ENCODE assay signal across 12 cellular contexts in genomic region chrX:152754871-152755270, GRCh38. TPM values are rescaled to one million over a fixed set of nuclear protein-coding genes. Genes with fewer than 3 reads are reported as not detected.
DNase-seq lines count a peak whose midpoint lies in the region; ATAC-seq, FAIRE-seq and TF ChIP-seq lines count a peak whose summit lies in the region.
"Not testable (repeated sequence)": the region's sequence is repeated elsewhere in the genome, so short reads cannot be mapped to it uniquely, and the experiment has no call there.
"Had no signal": no experiment of that assay in that cellular context is flagged by ENCODE, and none has a peak within 500 bp of the region (broad histone marks: within the 10 kb centered on the region; RNA-seq: fewer than 3 reads in every experiment).

No MANE protein-coding gene starts in this region.

- ATAC-seq in GM18868 (IDR thresholded peaks at IDR 0.05; ENCODE audit: unreplicated experiment), result peak; percentile 71
- peak; percentile 56 for ATAC-seq in GM21786 (IDR thresholded peaks at IDR 0.05; ENCODE audit: unreplicated experiment)
- peak; percentile 52 for ATAC-seq in GM12878

- not testable (repeated sequence) for H3K4me2 ChIP-seq in GM12878 (ENCODE audit: control insufficient read depth, insufficient read depth); H1 (ENCODE audit: insufficient read depth in 1 of 2, low read depth in 2 of 2, low read length in 2 of 2)

- H2AK5ac ChIP-seq in H1 (ENCODE audit: low read depth, low read length), result not testable (repeated sequence)

- not testable (repeated sequence) for H3K4me3 ChIP-seq in GM12878; H1 (ENCODE audit: extremely low read depth in 1 of 4, insufficient read depth in 2 of 4, low read depth in 3 of 4, low read length in 4 of 4)

- H3K23ac ChIP-seq in H1 (ENCODE audit: insufficient read length), result not testable (repeated sequence)

- not testable (repeated sequence) for BruUV-seq in GM12878 (replicated peaks; lab: Mats Ljungman, UMichigan)

- not testable (repeated sequence) for H4K20me1 ChIP-seq in GM12878 (ENCODE audit: control insufficient read depth, insufficient read depth); H1 (replicated peaks in 1 of 2; ENCODE audit: control insufficient read depth in 1 of 2, insufficient read depth in 2 of 2, low read length in 2 of 2)

- peak; percentile 63 for FAIRE-seq in GM19239 (lab: Jason Lieb, UNC)
- not testable (repeated sequence) for FAIRE-seq in GM12878 (lab: Jason Lieb, UNC)
- peak; percentile 55 for FAIRE-seq in H1 (lab: Jason Lieb, UNC)

- intact Hi-C loops in GM12878 (cut with micrococcal nuclease; ENCODE audit: unreplicated experiment), result not testable (repeated sequence)

- H3K9ac ChIP-seq in GM12878 (ENCODE audit: control insufficient read depth, insufficient read depth, low read length); H1 (replicated peaks in 1 of 4; ENCODE audit: extremely low read depth in 1 of 4, low read depth in 3 of 4, low read length in 3 of 4): not testable (repeated sequence)

- not testable (repeated sequence) for H2BK15ac ChIP-seq in H1 (ENCODE audit: low read length)

- H3K79me1 ChIP-seq in H1 (ENCODE audit: low read depth, low read length), result not testable (repeated sequence)

- not testable (repeated sequence) for DNase-seq in GM19239 (ENCODE audit: insufficient read length, low spot score); GM12878 (ENCODE audit: low read depth, low spot score); H1 (ENCODE audit: low read depth in 1 of 2, low spot score in 2 of 2)

- H2AFZ ChIP-seq in GM12878 (ENCODE audit: control insufficient read depth, low read depth, low read length); H1 (ENCODE audit: low read length): not testable (repeated sequence)

- H3K56ac ChIP-seq in H1 (replicated peaks; ENCODE audit: insufficient read length, low read depth, low read length), result not testable (repeated sequence)

- H2BK5ac ChIP-seq in H1 (ENCODE audit: low read depth, low read length), result not testable (repeated sequence)

- RAD21 ChIA-PET in GM12878 (lab: Charles Lee; ENCODE audit: unreplicated experiment), result not testable (repeated sequence)

- in situ Hi-C loops in GM12878 (cut with MboI), result loop anchor here (25.0 kb wide), 1 partner anchor 93 kb away; no protein-coding TSS in a partner anchor

- H2BK20ac ChIP-seq in H1 (ENCODE audit: low read length), result not testable (repeated sequence)

- not testable (repeated sequence) for H3K79me2 ChIP-seq in GM12878 (ENCODE audit: control insufficient read depth, insufficient read depth, low read length); H1 (ENCODE audit: control insufficient read depth in 1 of 2, insufficient read depth in 2 of 2, low read length in 2 of 2)

- H3K27me3 ChIP-seq in GM12878 (replicated peaks in 1 of 2; ENCODE audit: control insufficient read depth in 2 of 2, insufficient read depth in 2 of 2, low read length in 1 of 2); H1 (replicated peaks in 1 of 4; ENCODE audit: control insufficient read depth in 3 of 4, extremely low read depth in 1 of 4, insufficient read depth in 3 of 4, low read length in 3 of 4): not testable (repeated sequence)

- not testable (repeated sequence) for H2BK120ac ChIP-seq in H1 (replicated peaks; ENCODE audit: low read depth, low read length)

- not testable (repeated sequence) for H4K8ac ChIP-seq in H1 (ENCODE audit: extremely low read depth, insufficient read depth, low read length)

- H3K36me3 ChIP-seq in GM12878 (ENCODE audit: control insufficient read depth in 2 of 2, insufficient read depth in 2 of 2, low read length in 1 of 2); H1 (ENCODE audit: control insufficient read depth in 2 of 4, insufficient read depth in 4 of 4, low read length in 3 of 4): not testable (repeated sequence)

- not testable (repeated sequence) for TF ChIP-seq EP300 in GM12878 (IDR thresholded peaks at IDR 0.05; ENCODE audit: borderline replicate concordance in 1 of 2, control insufficient read depth in 1 of 2, low read depth in 2 of 2, low read length in 2 of 2); H1 (IDR thresholded peaks at IDR 0.05; ENCODE audit: borderline replicate concordance in 1 of 2, low read depth in 2 of 2, low read length in 2 of 2)

- not testable (repeated sequence) for H3K18ac ChIP-seq in H1 (ENCODE audit: extremely low read depth, low read length)

- not testable (repeated sequence) for TF ChIP-seq POLR2A in GM12878 (IDR thresholded peaks at IDR 0.05; ENCODE audit: low read depth, low read length); H1 (IDR thresholded peaks at IDR 0.05; ENCODE audit: control extremely low read depth in 1 of 2, low read depth in 2 of 2, low read length in 2 of 2)

- WGBS in GM12878 (ENCODE audit: insufficient coverage, insufficient replicate concordance, low lambda C conversion rate, missing lambda C conversion rate), result no CpG with 5 or more reads among the region's 5 CpGs
- no CpG with 5 or more reads among the region's 5 CpGs for WGBS in H1 (ENCODE audit: extremely low coverage in 1 of 2, insufficient coverage in 1 of 2, insufficient read length in 1 of 2, insufficient replicate concordance in 2 of 2, low coverage in 1 of 2, low lambda C conversion rate in 2 of 2, missing lambda C conversion rate in 1 of 2), 2 experiments

- not testable (repeated sequence) for H3K9me3 ChIP-seq in GM12878 (replicated peaks; ENCODE audit: control insufficient read depth, insufficient read depth, low read length); H1 (ENCODE audit: insufficient read depth in 2 of 2, low read depth in 1 of 2, low read length in 1 of 2)

- TF ChIP-seq CTCF in GM12878 (IDR thresholded peaks at IDR 0.05 in 2 of 3, conservative IDR thresholded peaks at IDR 0.05 in 1 of 3; ENCODE audit: control insufficient read depth in 2 of 3, extremely low read depth in 1 of 3, insufficient read depth in 1 of 3, low read depth in 3 of 3, low read length in 3 of 3); H1 (IDR thresholded peaks at IDR 0.05; ENCODE audit: control extremely low read depth in 1 of 3, insufficient read depth in 1 of 3, low read depth in 1 of 3, low read length in 3 of 3): not testable (repeated sequence)

- CTCF ChIA-PET in GM12878 (lab: Yijun Ruan, JAX); H1 (lab: Charles Lee; ENCODE audit: partially characterized antibody): not testable (repeated sequence)

- SMC1A ChIA-PET in GM12878 (lab: Charles Lee; ENCODE audit: uncharacterized antibody, unreplicated experiment), result not testable (repeated sequence)

- not testable (repeated sequence) for H2BK12ac ChIP-seq in H1 (ENCODE audit: low read depth, low read length)

- not testable (repeated sequence) for TF ChIP-seq RAD21 in GM12878 (IDR thresholded peaks at IDR 0.05; ENCODE audit: insufficient read depth, low read depth, low read length); H1 (IDR thresholded peaks at IDR 0.05 in 1 of 2, conservative IDR thresholded peaks at IDR 0.05 in 1 of 2; ENCODE audit: low read depth in 2 of 2, low read length in 2 of 2)

- H3K4ac ChIP-seq in H1 (replicated peaks; ENCODE audit: insufficient read length, low read depth, low read length), result not testable (repeated sequence)

- H3K4me1 ChIP-seq in GM12878 (ENCODE audit: control insufficient read depth, insufficient read depth, low read length); H1 (replicated peaks in 1 of 4; ENCODE audit: control insufficient read depth in 3 of 4, insufficient read depth in 4 of 4, low read length in 3 of 4): not testable (repeated sequence)

- not testable (repeated sequence) for H3K14ac ChIP-seq in H1 (ENCODE audit: insufficient read length)

- not testable (repeated sequence) for H4K5ac ChIP-seq in H1 (ENCODE audit: insufficient read length, low read depth, low read length)

- H3K23me2 ChIP-seq in H1 (ENCODE audit: low read depth, low read length), result not testable (repeated sequence)

- H3K27ac ChIP-seq in GM12878 (ENCODE audit: control insufficient read depth, insufficient read depth); H1 (ENCODE audit: low read depth, low read length): not testable (repeated sequence)

- POLR2A ChIA-PET in GM12878 (lab: Charles Lee); H1 (lab: Charles Lee; ENCODE audit: partially characterized antibody): not testable (repeated sequence)

- not testable (repeated sequence) for H4K91ac ChIP-seq in H1 (replicated peaks; ENCODE audit: insufficient read length, low read length)

RNA-seq across cellular contexts. Expression of gene MAGEA2, which starts 1.2 kb away (rescaled TPM):
- not detected in 2 replicates for total RNA-seq in GM12878 (2013; cell fraction: nucleolus; rRNA removed)
- total RNA-seq in GM12878 (2014; rRNA removed), result not detected in 2 replicates
- not detected in 2 replicates for total RNA-seq in GM12878 (2014; rRNA removed; fragmentation: Illumina TruSeq; extraction: Trizol)
- total RNA-seq in GM12878 (2021), result not detected in 2 replicates
- polyA plus RNA-seq in GM12878 (2011; ENCODE audit: low read depth), result not detected
- 0.04 and 0.09 TPM in 2 replicates for polyA plus RNA-seq in GM12878 (2011; rRNA removed)
- 0.04 TPM in 1 of 2 replicates, not detected in the other for polyA plus RNA-seq in GM12878 (2011; cell fraction: cytosol; rRNA removed)
- polyA plus RNA-seq in GM12878 (2011; cell fraction: nucleus; rRNA removed), result not detected in 2 replicates
- polyA plus RNA-seq in GM12878 (2012), result not detected in 2 replicates
- not detected in 2 replicates for polyA plus RNA-seq in GM12878 (2014; fragmentation: Illumina TruSeq; extraction: Trizol)
- polyA plus RNA-seq in GM12878 (2014; fragmentation: Nextera tagmentation; extraction: Ambion mirVana), result not detected
- 0.13 TPM in 1 of 2 replicates, not detected in the other for polyA plus RNA-seq in GM12878 (2014; rRNA removed)
- polyA plus RNA-seq in GM12878 (2016; fragmentation: Nextera tagmentation; extraction: Ambion mirVana), result not detected
- polyA minus RNA-seq in GM12878 (2011; rRNA and poly(A)+ RNA removed), result 0.46 and 0.88 TPM in 2 replicates
- polyA minus RNA-seq in GM12878 (2011; cell fraction: cytosol; rRNA and poly(A)+ RNA removed), result not detected in 2 replicates
- not detected in 2 replicates for polyA minus RNA-seq in GM12878 (2011; cell fraction: nucleus; rRNA and poly(A)+ RNA removed)
- not detected in 2 replicates for total RNA-seq in H1 (2021; fragmentation: NEBNext Ultra II Directional; extraction: Animal tissue kit (Norgen Biotek cat#: 25700))
- 0.77 and 1.4 TPM in 2 replicates for polyA plus RNA-seq in H1 (2011; rRNA removed)
- 1.1 TPM for polyA plus RNA-seq in H1 (2011; cell fraction: cytosol; rRNA removed)
- 1.3 TPM for polyA plus RNA-seq in H1 (2011; cell fraction: nucleus; rRNA removed)
- polyA plus RNA-seq in H1 (2012, experiment 1 of 2), result 0.50 to 1.2 TPM (median 0.59 TPM) in 4 replicates
- polyA plus RNA-seq in H1 (2012, experiment 2 of 2), result 0.24 TPM
- polyA plus RNA-seq in H1 (2013, experiment 1 of 2), result 0.18 TPM
- not detected for polyA plus RNA-seq in H1 (2013, experiment 2 of 2)
- 0.35 and 0.80 TPM in 2 replicates for polyA minus RNA-seq in H1 (2011; rRNA and poly(A)+ RNA removed)
- not detected for polyA minus RNA-seq in H1 (2011; cell fraction: cytosol; rRNA and poly(A)+ RNA removed)
- 1.1 TPM for polyA minus RNA-seq in H1 (2011; cell fraction: nucleus; rRNA and poly(A)+ RNA removed)
- total RNA-seq: A673; CD4-positive, alpha-beta memory T cell; CD4-positive, CD25-positive, alpha-beta regulatory T cell; CD8-positive, alpha-beta memory T cell; G401 had no signal
- polyA plus RNA-seq: AG04450; CD14-positive monocyte; CD4-positive, alpha-beta memory T cell; CD4-positive, CD25-positive, alpha-beta regulatory T cell; CD8-positive, alpha-beta memory T cell had no signal

RNA-seq across cellular contexts. Expression of gene CSAG3, which starts 4.1 kb away (rescaled TPM):
- not detected in 2 replicates for total RNA-seq in GM12878 (2013; cell fraction: nucleolus; rRNA removed)
- total RNA-seq in GM12878 (2014; rRNA removed), result 0.34 TPM in 1 of 2 replicates, not detected in the other
- total RNA-seq in GM12878 (2014; rRNA removed; fragmentation: Illumina TruSeq; extraction: Trizol), result 0.23 TPM in 1 of 2 replicates, not detected in the other
- not detected in 2 replicates for total RNA-seq in GM12878 (2021)
- not detected for polyA plus RNA-seq in GM12878 (2011; ENCODE audit: low read depth)
- 1.2 and 1.9 TPM in 2 replicates for polyA plus RNA-seq in GM12878 (2011; rRNA removed)
- polyA plus RNA-seq in GM12878 (2011; cell fraction: cytosol; rRNA removed), result 1.0 and 1.5 TPM in 2 replicates
- polyA plus RNA-seq in GM12878 (2011; cell fraction: nucleus; rRNA removed), result 2.2 and 4.5 TPM in 2 replicates
- polyA plus RNA-seq in GM12878 (2012), result not detected in 2 replicates
- polyA plus RNA-seq in GM12878 (2014; fragmentation: Illumina TruSeq; extraction: Trizol), result 1.2 TPM in 1 of 2 replicates, not detected in the other
- polyA plus RNA-seq in GM12878 (2014; fragmentation: Nextera tagmentation; extraction: Ambion mirVana), result under 1 TPM; 0.33 to 0.68 TPM
- 0.14 and 0.67 TPM in 2 replicates for polyA plus RNA-seq in GM12878 (2014; rRNA removed)
- polyA plus RNA-seq in GM12878 (2016; fragmentation: Nextera tagmentation; extraction: Ambion mirVana), result under 1 TPM; 0.40 to 0.96 TPM
- not detected in 2 replicates for polyA minus RNA-seq in GM12878 (2011; rRNA and poly(A)+ RNA removed)
- not detected in 2 replicates for polyA minus RNA-seq in GM12878 (2011; cell fraction: cytosol; rRNA and poly(A)+ RNA removed)
- not detected in 2 replicates for polyA minus RNA-seq in GM12878 (2011; cell fraction: nucleus; rRNA and poly(A)+ RNA removed)
- total RNA-seq in H1 (2021; fragmentation: NEBNext Ultra II Directional; extraction: Animal tissue kit (Norgen Biotek cat#: 25700)), result not detected in 2 replicates
- polyA plus RNA-seq in H1 (2011; rRNA removed), result 0.12 and 0.20 TPM in 2 replicates
- 0.36 TPM for polyA plus RNA-seq in H1 (2011; cell fraction: cytosol; rRNA removed)
- 0.93 TPM for polyA plus RNA-seq in H1 (2011; cell fraction: nucleus; rRNA removed)
- 0.27 to 0.51 TPM (median 0.44 TPM) in 3 of 4 replicates, not detected in the other for polyA plus RNA-seq in H1 (2012, experiment 1 of 2)
- 0.62 TPM for polyA plus RNA-seq in H1 (2012, experiment 2 of 2)
- not detected for polyA plus RNA-seq in H1 (2013, experiment 1 of 2)
- not detected for polyA plus RNA-seq in H1 (2013, experiment 2 of 2)
- polyA minus RNA-seq in H1 (2011; rRNA and poly(A)+ RNA removed), result not detected in 2 replicates
- not detected for polyA minus RNA-seq in H1 (2011; cell fraction: cytosol; rRNA and poly(A)+ RNA removed)
- polyA minus RNA-seq in H1 (2011; cell fraction: nucleus; rRNA and poly(A)+ RNA removed), result not detected
- total RNA-seq: A673; CD4-positive, alpha-beta memory T cell; CD4-positive, CD25-positive, alpha-beta regulatory T cell; CD8-positive, alpha-beta memory T cell; G401 had no signal
- polyA plus RNA-seq: AG04450; CD14-positive monocyte; CD4-positive, alpha-beta memory T cell; CD8-positive, alpha-beta memory T cell had no signal

RNA-seq across cellular contexts. Expression of gene MAGEA6, which starts 14.6 kb away (rescaled TPM):
- not detected in 2 replicates for total RNA-seq in GM12878 (2013; cell fraction: nucleolus; rRNA removed)
- total RNA-seq in GM12878 (2014; rRNA removed) (not detected in 2 replicates), GM12878 (2014; rRNA removed; fragmentation: Illumina TruSeq; extraction: Trizol) (not detected in 2 replicates), GM12878 (2021) (0.16 TPM in 1 of 2 replicates, not detected in the other)
- polyA plus RNA-seq in GM12878 (2011; ENCODE audit: low read depth), result not detected
- polyA plus RNA-seq in GM12878 (2011; rRNA removed) (1.9 and 2.7 TPM in 2 replicates), GM12878 (2014; fragmentation: Illumina TruSeq; extraction: Trizol) (not detected in 2 replicates), GM12878 (2014; fragmentation: Nextera tagmentation; extraction: Ambion mirVana) (not detected), GM12878 (2014; rRNA removed) (0.04 and 0.38 TPM in 2 replicates), GM12878 (2016; fragmentation: Nextera tagmentation; extraction: Ambion mirVana) (not detected), H1 (2011; rRNA removed) (0.08 and 0.17 TPM in 2 replicates)
- 1.9 and 2.3 TPM in 2 replicates for polyA plus RNA-seq in GM12878 (2011; cell fraction: cytosol; rRNA removed)
- polyA plus RNA-seq in GM12878 (2011; cell fraction: nucleus; rRNA removed), result 1.2 TPM in 2 replicates
- polyA plus RNA-seq in GM12878 (2012), result not detected in 2 replicates
- polyA minus RNA-seq in GM12878 (2011; rRNA and poly(A)+ RNA removed), result 1.5 and 3.4 TPM in 2 replicates
- polyA minus RNA-seq in GM12878 (2011; cell fraction: cytosol; rRNA and poly(A)+ RNA removed), result 0.94 TPM in 1 of 2 replicates, not detected in the other
- 0.36 and 0.96 TPM in 2 replicates for polyA minus RNA-seq in GM12878 (2011; cell fraction: nucleus; rRNA and poly(A)+ RNA removed)
- total RNA-seq in H1 (2021; fragmentation: NEBNext Ultra II Directional; extraction: Animal tissue kit (Norgen Biotek cat#: 25700)), result not detected in 2 replicates
- polyA plus RNA-seq in H1 (2011; cell fraction: cytosol; rRNA removed), result 0.13 TPM
- polyA plus RNA-seq in H1 (2011; cell fraction: nucleus; rRNA removed), result 0.06 TPM
- not detected in 4 replicates for polyA plus RNA-seq in H1 (2012, experiment 1 of 2)
- not detected for polyA plus RNA-seq in H1 (2012, experiment 2 of 2)
- not detected for polyA plus RNA-seq in H1 (2013, experiment 1 of 2)
- polyA plus RNA-seq in H1 (2013, experiment 2 of 2), result not detected
- 0.27 TPM in 1 of 2 replicates, not detected in the other for polyA minus RNA-seq in H1 (2011; rRNA and poly(A)+ RNA removed)
- polyA minus RNA-seq in H1 (2011; cell fraction: cytosol; rRNA and poly(A)+ RNA removed), result not detected
- polyA minus RNA-seq in H1 (2011; cell fraction: nucleus; rRNA and poly(A)+ RNA removed), result not detected
- total RNA-seq: A673; CD4-positive, alpha-beta memory T cell; CD4-positive, CD25-positive, alpha-beta regulatory T cell; CD8-positive, alpha-beta memory T cell; G401 had no signal
- polyA plus RNA-seq: AG04450; CD14-positive monocyte; CD4-positive, alpha-beta memory T cell; CD4-positive, CD25-positive, alpha-beta regulatory T cell; CD8-positive, alpha-beta memory T cell had no signal

RNA-seq across cellular contexts. Expression of gene MAGEA12, which starts 21.3 kb away (rescaled TPM):
- total RNA-seq in GM12878 (2013; cell fraction: nucleolus; rRNA removed), result not detected in 2 replicates
- not detected in 2 replicates for total RNA-seq in GM12878 (2014; rRNA removed)
- total RNA-seq in GM12878 (2014; rRNA removed; fragmentation: Illumina TruSeq; extraction: Trizol), result not detected in 2 replicates
- not detected in 2 replicates for total RNA-seq in GM12878 (2021)
- polyA plus RNA-seq in GM12878 (2011; ENCODE audit: low read depth), result not detected
- 0.73 and 1.3 TPM in 2 replicates for polyA plus RNA-seq in GM12878 (2011; rRNA removed)
- 0.99 and 1.3 TPM in 2 replicates for polyA plus RNA-seq in GM12878 (2011; cell fraction: cytosol; rRNA removed)
- 0.63 and 0.64 TPM in 2 replicates for polyA plus RNA-seq in GM12878 (2011; cell fraction: nucleus; rRNA removed)
- 0.08 TPM in 1 of 2 replicates, not detected in the other for polyA plus RNA-seq in GM12878 (2012)
- polyA plus RNA-seq in GM12878 (2014; fragmentation: Illumina TruSeq; extraction: Trizol), result not detected in 2 replicates
- not detected for polyA plus RNA-seq in GM12878 (2014; fragmentation: Nextera tagmentation; extraction: Ambion mirVana)
- not detected in 2 replicates for polyA plus RNA-seq in GM12878 (2014; rRNA removed)
- not detected for polyA plus RNA-seq in GM12878 (2016; fragmentation: Nextera tagmentation; extraction: Ambion mirVana)
- 0.88 and 0.93 TPM in 2 replicates for polyA minus RNA-seq in GM12878 (2011; rRNA and poly(A)+ RNA removed)
- polyA minus RNA-seq in GM12878 (2011; cell fraction: cytosol; rRNA and poly(A)+ RNA removed), result not detected in 2 replicates
- 0.36 and 0.38 TPM in 2 replicates for polyA minus RNA-seq in GM12878 (2011; cell fraction: nucleus; rRNA and poly(A)+ RNA removed)
- total RNA-seq in H1 (2021; fragmentation: NEBNext Ultra II Directional; extraction: Animal tissue kit (Norgen Biotek cat#: 25700)), result not detected in 2 replicates
- polyA plus RNA-seq in H1 (2011; rRNA removed), result not detected in 2 replicates
- not detected for polyA plus RNA-seq in H1 (2011; cell fraction: cytosol; rRNA removed)
- not detected for polyA plus RNA-seq in H1 (2011; cell fraction: nucleus; rRNA removed)
- polyA plus RNA-seq in H1 (2012, experiment 1 of 2), result not detected in 4 replicates
- not detected for polyA plus RNA-seq in H1 (2012, experiment 2 of 2)
- polyA plus RNA-seq in H1 (2013, experiment 1 of 2), result not detected
- not detected for polyA plus RNA-seq in H1 (2013, experiment 2 of 2)
- not detected in 2 replicates for polyA minus RNA-seq in H1 (2011; rRNA and poly(A)+ RNA removed)
- polyA minus RNA-seq in H1 (2011; cell fraction: cytosol; rRNA and poly(A)+ RNA removed), result not detected
- polyA minus RNA-seq in H1 (2011; cell fraction: nucleus; rRNA and poly(A)+ RNA removed), result not detected
- total RNA-seq: A673; CD4-positive, alpha-beta memory T cell; CD4-positive, CD25-positive, alpha-beta regulatory T cell; CD8-positive, alpha-beta memory T cell; G401 had no signal
- polyA plus RNA-seq: AG04450; CD14-positive monocyte; CD4-positive, alpha-beta memory T cell; CD4-positive, CD25-positive, alpha-beta regulatory T cell; CD8-positive, alpha-beta memory T cell had no signal

RNA-seq across cellular contexts. Expression of gene CSAG1, which starts 21.4 kb away (rescaled TPM):
- not detected in 2 replicates for total RNA-seq in GM12878 (2013; cell fraction: nucleolus; rRNA removed)
- not detected in 2 replicates for total RNA-seq in GM12878 (2014; rRNA removed)
- total RNA-seq in GM12878 (2014; rRNA removed; fragmentation: Illumina TruSeq; extraction: Trizol), result not detected in 2 replicates
- total RNA-seq in GM12878 (2021), result not detected in 2 replicates
- polyA plus RNA-seq in GM12878 (2011; ENCODE audit: low read depth), result not detected
- polyA plus RNA-seq in GM12878 (2011; rRNA removed), result 1.3 and 1.6 TPM in 2 replicates
- polyA plus RNA-seq in GM12878 (2011; cell fraction: cytosol; rRNA removed), result 0.79 and 1.1 TPM in 2 replicates
- 0.41 and 0.79 TPM in 2 replicates for polyA plus RNA-seq in GM12878 (2011; cell fraction: nucleus; rRNA removed)
- polyA plus RNA-seq in GM12878 (2012), result not detected in 2 replicates
- not detected in 2 replicates for polyA plus RNA-seq in GM12878 (2014; fragmentation: Illumina TruSeq; extraction: Trizol)
- polyA plus RNA-seq in GM12878 (2014; fragmentation: Nextera tagmentation; extraction: Ambion mirVana), result not detected
- not detected in 2 replicates for polyA plus RNA-seq in GM12878 (2014; rRNA removed)
- polyA plus RNA-seq in GM12878 (2016; fragmentation: Nextera tagmentation; extraction: Ambion mirVana), result not detected
- polyA minus RNA-seq in GM12878 (2011; rRNA and poly(A)+ RNA removed), result 0.62 TPM in 1 of 2 replicates, not detected in the other
- polyA minus RNA-seq in GM12878 (2011; cell fraction: cytosol; rRNA and poly(A)+ RNA removed), result not detected in 2 replicates
- not detected in 2 replicates for polyA minus RNA-seq in GM12878 (2011; cell fraction: nucleus; rRNA and poly(A)+ RNA removed)
- total RNA-seq in H1 (2021; fragmentation: NEBNext Ultra II Directional; extraction: Animal tissue kit (Norgen Biotek cat#: 25700)), result not detected in 2 replicates
- polyA plus RNA-seq in H1 (2011; rRNA removed), result not detected in 2 replicates
- polyA plus RNA-seq in H1 (2011; cell fraction: cytosol; rRNA removed), result not detected
- not detected for polyA plus RNA-seq in H1 (2011; cell fraction: nucleus; rRNA removed)
- polyA plus RNA-seq in H1 (2012, experiment 1 of 2), result not detected in 4 replicates
- polyA plus RNA-seq in H1 (2012, experiment 2 of 2), result not detected
- polyA plus RNA-seq in H1 (2013, experiment 1 of 2), result not detected
- not detected for polyA plus RNA-seq in H1 (2013, experiment 2 of 2)
- polyA minus RNA-seq in H1 (2011; rRNA and poly(A)+ RNA removed), result not detected in 2 replicates
- polyA minus RNA-seq in H1 (2011; cell fraction: cytosol; rRNA and poly(A)+ RNA removed), result not detected
- not detected for polyA minus RNA-seq in H1 (2011; cell fraction: nucleus; rRNA and poly(A)+ RNA removed)
- total RNA-seq: A673; CD4-positive, alpha-beta memory T cell; CD4-positive, CD25-positive, alpha-beta regulatory T cell; CD8-positive, alpha-beta memory T cell; G401 had no signal
- polyA plus RNA-seq: AG04450; CD14-positive monocyte; CD4-positive, alpha-beta memory T cell; CD4-positive, CD25-positive, alpha-beta regulatory T cell; CD8-positive, alpha-beta memory T cell had no signal
